Comparison of ENCODE assay signal across 8 cellular contexts in genomic region chr20:45909817-45910669, GRCh38. TPM values are rescaled to one million over a fixed set of nuclear protein-coding genes. Genes with fewer than 3 reads are reported as not detected.
DNase-seq lines count a peak whose midpoint lies in the region; ATAC-seq and TF ChIP-seq lines count a peak whose summit lies in the region.

No MANE protein-coding gene starts in this region.

- H3K27ac Mint-ChIP-seq in endothelial cell (ENCODE audit: unreplicated experiment): peak overlapping the region; percentile 57

- peaks cover 10% of the 10 kb centered on the region for H3K27me3 Mint-ChIP-seq in endothelial cell (ENCODE audit: unreplicated experiment)

- H3F3A ChIP-seq in GM23248 (ENCODE audit: insufficient read depth): peaks cover 11% of the 10 kb centered on the region; the same call in 1 of the 2 replicates
- H3F3A ChIP-seq in PC-9 (ENCODE audit: insufficient read depth, low read depth): peaks cover 35% of the 10 kb centered on the region

- H3K79me2 ChIP-seq in GM23248 (ENCODE audit: insufficient read depth): no peaks in the 10 kb centered on the region
- H3K79me2 ChIP-seq in PC-9 (ENCODE audit: low read depth): peaks cover 6% of the 10 kb centered on the region

- no peaks in the 10 kb centered on the region for H3K9me3 Mint-ChIP-seq in endothelial cell (ENCODE audit: unreplicated experiment)

- H3K36me3 ChIP-seq in GM23248 (ENCODE audit: low read depth): no peaks in the 10 kb centered on the region
- H3K36me3 ChIP-seq in PC-9 (ENCODE audit: low read depth): 0 out of 2 replicates have a peak, but pooled peaks cover 5% of the 10 kb centered on the region
- H3K36me3 ChIP-seq in rectal smooth muscle tissue (ENCODE audit: control insufficient read depth, insufficient read depth, low read length): no peaks in the 10 kb centered on the region

- H3K4me1 ChIP-seq in GM23248 (ENCODE audit: insufficient read depth) (peaks cover 23% of the 10 kb centered on the region), PC-9 (replicated peaks; ENCODE audit: insufficient read depth) (peaks cover 29% of the 10 kb centered on the region), rectal smooth muscle tissue (ENCODE audit: control insufficient read depth, insufficient read depth, low read length) (peaks cover 7% of the 10 kb centered on the region)

- 78 to 79% methylated on average over 21 to 22 of the region's 22 CpGs for WGBS in GM23248 (ENCODE audit: low coverage in 1 of 2, low lambda C conversion rate in 2 of 2, missing lambda C conversion rate in 2 of 2), 2 experiments

- no peaks in the 10 kb centered on the region for H3K27me3 ChIP-seq in GM23248 (replicated peaks; ENCODE audit: insufficient read depth)
- H3K27me3 ChIP-seq in PC-9 (ENCODE audit: insufficient read depth, low read depth): no peaks in the 10 kb centered on the region
- no peaks in the 10 kb centered on the region for H3K27me3 ChIP-seq in rectal smooth muscle tissue (ENCODE audit: control insufficient read depth, insufficient read depth, low read length)

- in situ Hi-C loops in GM23248 (cut with MboI): no loop called here

- H2AFZ ChIP-seq in GM23248 (peak overlapping the region; percentile 64), PC-9 (no peak overlapping the region)

- H3K4me1 Mint-ChIP-seq in endothelial cell (ENCODE audit: unreplicated experiment): peaks cover 11% of the 10 kb centered on the region

- H4K20me1 ChIP-seq in GM23248 (ENCODE audit: insufficient read depth) (no peaks in the 10 kb centered on the region), PC-9 (ENCODE audit: insufficient read depth) (peaks cover 9% of the 10 kb centered on the region)

- POLR2A ChIA-PET in PC-9 (lab: Charles Lee; ENCODE audit: unreplicated experiment): interaction anchor here (0.6 kb wide), 1 partner anchor 135 kb away, joined by 4 read pairs; no protein-coding TSS in a partner anchor

- BruUV-seq in PC-9 (replicated peaks; lab: Mats Ljungman, UMichigan): TSS peak; percentile 9

- H3K9ac ChIP-seq in GM23248 (no peak overlapping the region), rectal smooth muscle tissue (ENCODE audit: low read length) (no peak overlapping the region)

- intact Hi-C loops in PC-9 (cut with micrococcal nuclease; ENCODE audit: unreplicated experiment): loop anchor here (2.0 kb wide), 1 partner anchor 25 kb away; the partner anchor contains the start of gene PCIF1

- no peak overlapping the region for H3K27ac ChIP-seq in GM23248
- H3K27ac ChIP-seq in PC-9: no peak overlapping the region
- peak overlapping the region; percentile 51 for H3K27ac ChIP-seq in rectal smooth muscle tissue (ENCODE audit: low read depth, low read length)

- H3K9me2 ChIP-seq in GM23248 (ENCODE audit: insufficient read depth) (no peaks in the 10 kb centered on the region), PC-9 (ENCODE audit: insufficient read depth) (no peaks in the 10 kb centered on the region)

- H3K9me3 ChIP-seq in GM23248 (ENCODE audit: low read depth) (no peaks in the 10 kb centered on the region), PC-9 (ENCODE audit: insufficient read depth, low read depth) (no peaks in the 10 kb centered on the region)

- CTCF ChIA-PET in PC-9 (lab: Charles Lee): interaction anchor here (0.6 kb wide), 1 partner anchor 837 kb away, joined by 5 read pairs; no protein-coding TSS in a partner anchor

- DNase-seq in GM23248 (no peak), PC-9 (no peak), endothelial cell (ENCODE audit: low spot score) (no peak), HCEC 1CT (no peak), putamen (ENCODE audit: low spot score) (no peak), NCI-H82 (lab: John Stamatoyannopoulos, UW) (no peak)

- peak overlapping the region; percentile 57 for H3K4me2 ChIP-seq in GM23248 (ENCODE audit: unreplicated experiment)
- peak overlapping the region; percentile 14; the same call in 1 of the 2 replicates for H3K4me2 ChIP-seq in PC-9

- H3K4me3 ChIP-seq in GM23248 (peak overlapping the region; percentile 33; the same call in 1 of the 2 replicates), PC-9 (no peak overlapping the region), rectal smooth muscle tissue (ENCODE audit: low read length) (no peak overlapping the region)

- TF ChIP-seq CTCF in PC-9 (conservative IDR thresholded peaks at IDR 0.05) (no peak), endothelial cell (IDR thresholded peaks at IDR 0.05; ENCODE audit: unreplicated experiment) (no peak)

- H3K4me3 Mint-ChIP-seq in endothelial cell (ENCODE audit: unreplicated experiment): peak overlapping the region; percentile 82

- ATAC-seq in HG03521 (IDR thresholded peaks at IDR 0.05; ENCODE audit: unreplicated experiment): no peak

- H3K36me3 Mint-ChIP-seq in endothelial cell (ENCODE audit: low read depth, unreplicated experiment): peaks cover 15% of the 10 kb centered on the region

RNA-seq across cellular contexts. Expression of gene PLTP, which starts 1.9 kb away (rescaled TPM):
- total RNA-seq in GM23248 (2014; rRNA removed; shearing (Covaris generic)): 14.5 and 22.6 TPM in 2 replicates
- 24.4 and 25.7 TPM in 2 replicates for polyA plus RNA-seq in GM23248 (2016; fragmentation: Nextera tagmentation; extraction: Ambion mirVana)
- 113 and 127 TPM in 2 replicates for total RNA-seq in PC-9 (2021)
- total RNA-seq in endothelial cell (ENCODE audit: unreplicated experiment): 41.3 TPM

RNA-seq across cellular contexts. Expression of gene CTSA, which starts 18.9 kb away (rescaled TPM):
- total RNA-seq in GM23248 (2014; rRNA removed; shearing (Covaris generic)): 154 and 176 TPM in 2 replicates
- 303 and 321 TPM in 2 replicates for polyA plus RNA-seq in GM23248 (2016; fragmentation: Nextera tagmentation; extraction: Ambion mirVana)
- 123 and 132 TPM in 2 replicates for total RNA-seq in PC-9 (2021)
- 62.7 TPM for total RNA-seq in endothelial cell (ENCODE audit: unreplicated experiment)

RNA-seq across cellular contexts. Expression of gene NEURL2, which starts 19.0 kb away (rescaled TPM):
- total RNA-seq in GM23248 (2014; rRNA removed; shearing (Covaris generic)): 4.3 and 8.3 TPM in 2 replicates
- 1.4 and 2.1 TPM in 2 replicates for polyA plus RNA-seq in GM23248 (2016; fragmentation: Nextera tagmentation; extraction: Ambion mirVana)
- total RNA-seq in PC-9 (2021) (6.5 and 9.2 TPM in 2 replicates), endothelial cell (ENCODE audit: unreplicated experiment) (3.6 TPM)

RNA-seq across cellular contexts. Expression of gene SPATA25, which starts 22.6 kb away (rescaled TPM):
- total RNA-seq in GM23248 (2014; rRNA removed; shearing (Covaris generic)): not detected in 2 replicates
- 0.27 TPM in 1 of 2 replicates, not detected in the other for polyA plus RNA-seq in GM23248 (2016; fragmentation: Nextera tagmentation; extraction: Ambion mirVana)
- total RNA-seq in PC-9 (2021) (5.2 and 6.3 TPM in 2 replicates), endothelial cell (ENCODE audit: unreplicated experiment) (0.62 TPM)

RNA-seq across cellular contexts. Expression of gene PCIF1, which starts 24.4 kb away (rescaled TPM):
- total RNA-seq in GM23248 (2014; rRNA removed; shearing (Covaris generic)): 4.2 and 5.3 TPM in 2 replicates
- polyA plus RNA-seq in GM23248 (2016; fragmentation: Nextera tagmentation; extraction: Ambion mirVana): 23.8 and 24.3 TPM in 2 replicates
- total RNA-seq in PC-9 (2021) (35.3 and 35.6 TPM in 2 replicates), endothelial cell (ENCODE audit: unreplicated experiment) (34.8 TPM)
